ENCODE assay signal across 8 cellular contexts in genomic region chr15:77819841-77820728, GRCh38.
DNase-seq lines count a peak whose midpoint lies in the region; ATAC-seq and TF ChIP-seq lines count a peak whose summit lies in the region.

No MANE protein-coding gene starts in this region.

- DNase-seq in BJ (ENCODE audit: low read depth) (no peak), HPDE6-E6E7 (ENCODE audit: extremely low spot score) (peak; percentile 20), ascending aorta (ENCODE audit: low spot score in 2 of 2) (no peak), left kidney (ENCODE audit: low read depth, low spot score) (peak; percentile 65)
- no peak for DNase-seq in NK-92 treated with Interleukin-12 subunit alpha and Interleukin-12 subunit beta, amount 100 ng/mL, for 24 hours (lab: John Stamatoyannopoulos, UW)

- no peaks in the 10 kb centered on the region for H3K36me3 ChIP-seq in BJ (ENCODE audit: control insufficient read depth, insufficient read depth, low read length)
- no peaks in the 10 kb centered on the region for H3K36me3 ChIP-seq in ascending aorta
- H3K36me3 ChIP-seq in gastroesophageal sphincter: no peaks in the 10 kb centered on the region

- peaks cover 43% of the 10 kb centered on the region for H3K27me3 ChIP-seq in BJ (ENCODE audit: control insufficient read depth, insufficient read depth, low read length)
- peaks cover 14% of the 10 kb centered on the region for H3K27me3 ChIP-seq in ascending aorta
- peaks cover 94% of the 10 kb centered on the region for H3K27me3 ChIP-seq in gastroesophageal sphincter

- H3K9me3 ChIP-seq in ascending aorta (no peaks in the 10 kb centered on the region), gastroesophageal sphincter (no peaks in the 10 kb centered on the region)

- H3K4me3 ChIP-seq in BJ (ENCODE audit: low read depth, low read length): no peak overlapping the region
- H3K4me3 ChIP-seq in ascending aorta: peak overlapping the region; percentile 53 to 58
- H3K4me3 ChIP-seq in gastroesophageal sphincter: peak overlapping the region in 1 of 2 donors; percentile 47

- H3K4me1 ChIP-seq in ascending aorta: no peaks in the 10 kb centered on the region
- peaks cover 0 to 22% (median 8%) of the 10 kb centered on the region in 3 donors for H3K4me1 ChIP-seq in gastroesophageal sphincter

- CTCF ChIA-PET in BJ (lab: Yijun Ruan, JAX): interaction anchor here (0.7 to 5.4 kb wide), 15 partner anchors 8 to 879 kb away, joined by 3 to 82 read pairs (median 4); partner anchors contain the start of gene LINGO1

- ATAC-seq in HG03139 (IDR thresholded peaks at IDR 0.05; ENCODE audit: unreplicated experiment) (no peak), gastroesophageal sphincter (no peak), GM21423 (IDR thresholded peaks at IDR 0.05; ENCODE audit: unreplicated experiment) (no peak)

- TF ChIP-seq POLR2A in gastroesophageal sphincter (IDR thresholded peaks at IDR 0.05): no peak

- peak; percentile 24; the same call in 1 of the 2 replicates for TF ChIP-seq CTCF in BJ (IDR thresholded peaks at IDR 0.05; ENCODE audit: insufficient read depth, low read depth, low read length)
- TF ChIP-seq CTCF in ascending aorta (IDR thresholded peaks at IDR 0.05): no peak
- no peak for TF ChIP-seq CTCF in gastroesophageal sphincter (IDR thresholded peaks at IDR 0.05)

- H3K27ac ChIP-seq in ascending aorta (no peak overlapping the region), gastroesophageal sphincter (no peak overlapping the region)

- intact Hi-C loops in ascending aorta (cut with DNase I): no loop called here

- TF ChIP-seq EP300 in gastroesophageal sphincter (IDR thresholded peaks at IDR 0.05): no peak

- POLR2A ChIA-PET in BJ (lab: Charles Lee): no interaction called here

- 2 to 4% methylated on average over 14 to 16 of the region's 91 CpGs for WGBS in gastroesophageal sphincter (ENCODE audit: low coverage in 1 of 2), 2 donors

Comparison
In these comparisons a context has a peak if more than half of its experiments do, and no peak if none do; other contexts are left out.
1. DNase-seq: peak in HPDE6-E6E7 (single experiment) and left kidney (single experiment); none in BJ (single experiment), ascending aorta (0 of 2) and NK-92 treated with Interleukin-12 subunit alpha and Interleukin-12 subunit beta, amount 100 ng/mL, for 24 hours (single experiment).